In the genomic region with DNA sequence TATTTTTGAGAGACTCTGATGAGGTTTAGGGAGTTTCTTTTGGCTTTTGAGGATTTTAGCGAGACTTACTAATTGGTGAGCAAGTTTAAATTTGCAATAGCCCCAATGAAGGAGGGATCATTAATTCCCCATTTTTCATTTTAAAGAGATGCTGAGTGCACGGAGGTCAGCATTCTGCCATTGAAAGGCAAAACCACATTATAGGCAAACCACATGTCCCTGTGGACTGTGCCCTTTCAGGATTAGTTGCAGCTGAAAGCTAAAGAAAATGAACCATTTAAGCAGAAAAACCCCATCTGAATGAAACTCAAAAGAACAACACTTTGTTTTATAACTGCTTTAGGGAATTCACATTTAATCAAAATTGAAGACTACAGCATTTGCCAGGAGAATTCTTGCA, we compare ENCODE assay signal across 19 cellular contexts.
DNase-seq lines count a peak whose midpoint lies in the region; ATAC-seq, FAIRE-seq and TF ChIP-seq lines count a peak whose summit lies in the region.
"Had no signal": no experiment of that assay in that cellular context is flagged by ENCODE, and none has a peak within 500 bp of the region (broad histone marks: within the 10 kb centered on the region; RNA-seq: fewer than 3 reads in every experiment).

No MANE protein-coding gene starts in this region.

- H3K9ac ChIP-seq in BLaER1, result no peak overlapping the region
- peak overlapping the region; percentile 49 for H3K9ac ChIP-seq in Loucy (ENCODE audit: low read depth, low read length, poor library complexity, severe bottlenecking)

- H3K9me3 ChIP-seq in BLaER1 (peaks cover 11% of the 10 kb centered on the region), Loucy (ENCODE audit: insufficient read depth, low read depth, low read length) (peaks cover 4% of the 10 kb centered on the region; the same call in 1 of the 2 replicates)

- H3K27me3 ChIP-seq in BLaER1 (no peaks in the 10 kb centered on the region), Loucy (ENCODE audit: insufficient read depth, low read length, poor library complexity, severe bottlenecking) (no peaks in the 10 kb centered on the region), bronchial epithelial cell (ENCODE audit: control insufficient read depth, insufficient read depth, low read length) (no peaks in the 10 kb centered on the region)

- H3K4me3 ChIP-seq in BLaER1, result no peak overlapping the region
- H3K4me3 ChIP-seq in Loucy (ENCODE audit: low read length, poor library complexity, severe bottlenecking), result peak overlapping the region; percentile 7
- H3K4me3 ChIP-seq in bronchial epithelial cell (ENCODE audit: low read depth, low read length), result no peak overlapping the region
- H3K4me3 ChIP-seq: SK-N-MC had no signal

- H3K79me2 ChIP-seq in Loucy (ENCODE audit: insufficient read depth, low read length), result no peaks in the 10 kb centered on the region

- TF ChIP-seq CTCF in Loucy (conservative IDR thresholded peaks at IDR 0.05; ENCODE audit: low read length) (no peak), bronchial epithelial cell (IDR thresholded peaks at IDR 0.05; ENCODE audit: insufficient read depth, low read length, severe bottlenecking) (no peak)

- peaks cover 4% of the 10 kb centered on the region; the same call in 1 of the 2 replicates for H3F3A ChIP-seq in Loucy (ENCODE audit: low read depth)

- H3K9me2 ChIP-seq in Loucy (replicated peaks; ENCODE audit: low read depth, low read length), result no peaks in the 10 kb centered on the region

- ATAC-seq in GM19463 (IDR thresholded peaks at IDR 0.05; ENCODE audit: unreplicated experiment) (peak; percentile 73), GM19324 (IDR thresholded peaks at IDR 0.05; ENCODE audit: low FRiP score, unreplicated experiment) (no peak), HG02973 (IDR thresholded peaks at IDR 0.05; ENCODE audit: unreplicated experiment) (no peak), GM18502 (IDR thresholded peaks at IDR 0.05; ENCODE audit: poor library complexity, unreplicated experiment) (no peak)
- ATAC-seq: Right ventricle myocardium inferior had no signal

- no peak for DNase-seq in bronchial epithelial cell (ENCODE audit: low read depth)
- no peak for DNase-seq in stimulated activated naive CD4-positive, alpha-beta T cell treated with Interleukin-2 at 50 U/mL for 16 hours (lab: John Stamatoyannopoulos, UW)
- DNase-seq: CD4-positive, alpha-beta memory T cell; DMS53; EL; NCI-H1105; NCI-H1694; NCI-H2081 treated with DMSO at 0.1 percent for 48 hours had no signal

- no peaks in the 10 kb centered on the region for H4K20me1 ChIP-seq in BLaER1
- H4K20me1 ChIP-seq in Loucy (ENCODE audit: insufficient read depth, low read length, poor library complexity, severe bottlenecking), result no peaks in the 10 kb centered on the region

- H3K4me1 ChIP-seq in BLaER1, result peaks cover 23% of the 10 kb centered on the region
- H3K4me1 ChIP-seq in Loucy (ENCODE audit: insufficient read depth, low read length, poor library complexity, severe bottlenecking), result peaks cover 59% of the 10 kb centered on the region

- no peak overlapping the region for H3K27ac ChIP-seq in BLaER1
- H3K27ac ChIP-seq: 22Rv1, SK-N-MC had no signal

- no peaks in the 10 kb centered on the region for H3K36me3 ChIP-seq in BLaER1
- H3K36me3 ChIP-seq in Loucy (ENCODE audit: insufficient read depth, low read length), result no peaks in the 10 kb centered on the region
- H3K36me3 ChIP-seq in bronchial epithelial cell (ENCODE audit: control insufficient read depth, insufficient read depth, low read length), result no peaks in the 10 kb centered on the region

- H3K4me2 ChIP-seq in BLaER1, result peak overlapping the region; percentile 60
- H3K4me2 ChIP-seq in Loucy (ENCODE audit: low read depth, low read length, poor library complexity, severe bottlenecking), result peak overlapping the region; percentile 46

- no peak overlapping the region for H2AFZ ChIP-seq in Loucy (ENCODE audit: low read length)

- FAIRE-seq in bronchial epithelial cell (lab: Jason Lieb, UNC), result peak; percentile 50
- FAIRE-seq: H1, RCC 7860 had no signal
